ENCODE assay signal across 25 cellular contexts in the genomic region with DNA sequence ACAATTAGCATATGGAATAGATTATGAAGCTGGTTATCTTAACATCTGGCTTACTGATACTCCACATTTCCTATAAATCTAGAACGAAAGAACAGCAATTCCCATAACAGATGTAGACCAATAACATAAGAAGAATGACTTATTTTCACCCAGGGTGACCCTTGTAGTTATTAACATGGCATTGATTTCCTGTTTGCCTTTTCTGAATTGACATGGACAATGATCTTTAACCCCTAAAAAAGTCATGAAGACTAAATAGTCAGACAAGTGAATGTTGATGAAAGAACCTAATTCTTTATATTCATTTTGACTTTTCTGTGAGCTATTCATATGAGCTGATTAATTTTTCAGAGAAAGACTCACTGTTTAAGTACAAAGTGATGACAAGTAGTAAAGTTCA.
DNase-seq lines count a peak whose midpoint lies in the region; ATAC-seq, FAIRE-seq and TF ChIP-seq lines count a peak whose summit lies in the region.
"Had no signal": no experiment of that assay in that cellular context is flagged by ENCODE, and none has a peak within 500 bp of the region (broad histone marks: within the 10 kb centered on the region; RNA-seq: fewer than 3 reads in every experiment).

No MANE protein-coding gene starts in this region.

- TF ChIP-seq RAD21 in liver (IDR thresholded peaks at IDR 0.05) (peak in 1 of 2 donors; percentile 9), HepG2 (CRISPR knock-in tag; IDR thresholded peaks at IDR 0.05) (no peak)

- FAIRE-seq in HepG2 (lab: Jason Lieb, UNC): no peak
- peak; percentile 34 for FAIRE-seq in keratinocyte (lab: Jason Lieb, UNC)
- FAIRE-seq in H54 (lab: Jason Lieb, UNC): no peak
- FAIRE-seq: A549, G401.6, GM12878, GM12892, GM18507 had no signal

- no peak overlapping the region for H3K9ac ChIP-seq in liver (ENCODE audit: low read depth in 1 of 2, low read length in 2 of 2)
- H3K9ac ChIP-seq in HepG2 (ENCODE audit: insufficient read depth, low read depth, low read length): no peak overlapping the region
- H3K9ac ChIP-seq in keratinocyte (ENCODE audit: control insufficient read depth, extremely low read depth, insufficient read depth, low read length): no peak overlapping the region
- H3K9ac ChIP-seq: BLaER1 treated with 17β-estradiol and CSF1 and Interleukin-3, amounts not matched to agents 10 nM and 100 nM had no signal

- H3K27me3 ChIP-seq in liver (ENCODE audit: control insufficient read depth in 4 of 4, insufficient read depth in 4 of 4, low read length in 3 of 4) (no peaks in the 10 kb centered on the region), HepG2 (ENCODE audit: control insufficient read depth in 1 of 2, insufficient read depth in 2 of 2, low read length in 2 of 2) (no peaks in the 10 kb centered on the region), keratinocyte (ENCODE audit: control insufficient read depth, extremely low read depth, insufficient read depth, low read length) (no peaks in the 10 kb centered on the region), gastroesophageal sphincter (no peaks in the 10 kb centered on the region)
- H3K27me3 ChIP-seq: BLaER1 treated with 17β-estradiol and CSF1 and Interleukin-3, amounts not matched to agents 10 nM and 100 nM had no signal

- TF ChIP-seq CTCF in liver (IDR thresholded peaks at IDR 0.05; ENCODE audit: low read depth, low read length, missing input control) (no peak), HepG2 (CRISPR knock-in tag; IDR thresholded peaks at IDR 0.05) (no peak), keratinocyte (optimal IDR thresholded peaks at IDR 0.05 in 1 of 3, IDR thresholded peaks at IDR 0.05 in 1 of 3, conservative IDR thresholded peaks at IDR 0.05 in 1 of 3; ENCODE audit: extremely low read depth in 1 of 3, insufficient read depth in 2 of 3, low read length in 3 of 3) (no peak), neural crest cell (conservative IDR thresholded peaks at IDR 0.05) (no peak), gastroesophageal sphincter (IDR thresholded peaks at IDR 0.05) (no peak)

- no peak overlapping the region for H3K4me2 ChIP-seq in HepG2 (ENCODE audit: low read depth, low read length)
- no peak overlapping the region for H3K4me2 ChIP-seq in keratinocyte (ENCODE audit: control insufficient read depth, extremely low read depth, insufficient read depth, low read depth, low read length)
- H3K4me2 ChIP-seq: A549; BLaER1 treated with 17β-estradiol and CSF1 and Interleukin-3, amounts not matched to agents 10 nM and 100 nM had no signal

- no peaks in the 10 kb centered on the region for H3K27me3 Mint-ChIP-seq in neural crest cell (ENCODE audit: low read depth)

- H4K20me1 ChIP-seq in HepG2 (ENCODE audit: insufficient read depth, low read length) (no peaks in the 10 kb centered on the region), keratinocyte (ENCODE audit: control insufficient read depth, extremely low read depth, insufficient read depth, low read length) (no peaks in the 10 kb centered on the region)
- H4K20me1 ChIP-seq: BLaER1 treated with 17β-estradiol and CSF1 and Interleukin-3, amounts not matched to agents 10 nM and 100 nM had no signal

- peaks cover 28% of the 10 kb centered on the region for H3K4me1 Mint-ChIP-seq in neural crest cell
- H3K4me1 Mint-ChIP-seq: B cell had no signal

- H3K27ac ChIP-seq in liver (ENCODE audit: low read depth in 1 of 2, low read length in 2 of 2) (no peak overlapping the region), HepG2 (ENCODE audit: extremely low read length, insufficient read depth, low read length) (no peak overlapping the region), keratinocyte (ENCODE audit: control insufficient read depth, insufficient read depth, low read length) (no peak overlapping the region), gastroesophageal sphincter (no peak overlapping the region)
- H3K27ac ChIP-seq: 22Rv1; A549; BLaER1 treated with 17β-estradiol and CSF1 and Interleukin-3, amounts not matched to agents 10 nM and 100 nM; C4-2B had no signal

- peaks cover 13% of the 10 kb centered on the region for H3K9me3 Mint-ChIP-seq in neural crest cell
- H3K9me3 Mint-ChIP-seq: CD4-positive, alpha-beta T cell; CD8-positive, alpha-beta T cell had no signal

- H3K9me3 ChIP-seq in liver (ENCODE audit: control insufficient read depth in 4 of 4, low read length in 3 of 4): no peaks in the 10 kb centered on the region
- H3K9me3 ChIP-seq in HepG2 (ENCODE audit: low read length): no peaks in the 10 kb centered on the region
- no peaks in the 10 kb centered on the region for H3K9me3 ChIP-seq in keratinocyte (ENCODE audit: control insufficient read depth, low read depth, low read length)
- H3K9me3 ChIP-seq in gastroesophageal sphincter: no peaks in the 10 kb centered on the region
- H3K9me3 ChIP-seq: A549, Caco-2 had no signal

- peak overlapping the region; percentile 10 for H3K27ac Mint-ChIP-seq in neural crest cell (ENCODE audit: unreplicated experiment)
- H3K27ac Mint-ChIP-seq: B cell; CD4-positive, alpha-beta T cell; CD8-positive, alpha-beta T cell had no signal

- H3K4me1 ChIP-seq in liver (ENCODE audit: control insufficient read depth in 4 of 4, insufficient read depth in 4 of 4, low read length in 3 of 4) (peaks cover 4 to 20% (median 16%) of the 10 kb centered on the region in 4 donors), HepG2 (ENCODE audit: insufficient read depth, low read length) (no peaks in the 10 kb centered on the region), keratinocyte (ENCODE audit: control insufficient read depth, extremely low read depth, insufficient read depth, low read length) (no peaks in the 10 kb centered on the region), gastroesophageal sphincter (peaks cover 0 to 2% (median 0%) of the 10 kb centered on the region in 3 donors)
- H3K4me1 ChIP-seq: A549; BLaER1 treated with 17β-estradiol and CSF1 and Interleukin-3, amounts not matched to agents 10 nM and 100 nM; Caco-2 had no signal

- H3K36me3 ChIP-seq in liver (ENCODE audit: control insufficient read depth in 4 of 4, insufficient read depth in 3 of 4, low read depth in 1 of 4, low read length in 3 of 4) (no peaks in the 10 kb centered on the region), HepG2 (replicated peaks in 1 of 2; ENCODE audit: control insufficient read depth in 1 of 2, insufficient read depth in 2 of 2, low read length in 2 of 2) (no peaks in the 10 kb centered on the region), keratinocyte (ENCODE audit: control insufficient read depth in 2 of 2, extremely low read depth in 1 of 2, insufficient read depth in 2 of 2, low read length in 2 of 2) (no peaks in the 10 kb centered on the region), gastroesophageal sphincter (no peaks in the 10 kb centered on the region)
- H3K36me3 ChIP-seq: BLaER1 treated with 17β-estradiol and CSF1 and Interleukin-3, amounts not matched to agents 10 nM and 100 nM had no signal

- dilution Hi-C loops in keratinocyte (cut with MboI; ENCODE audit: extremely low pct_ligation_motif_present, low sequenced_read_pairs): no loop called here

- 20% methylated on average over 1 of the region's 1 CpG for WGBS in liver
- 3% methylated on average over 1 of the region's 1 CpG for WGBS in HepG2 (ENCODE audit: low lambda C conversion rate)
- WGBS in gastroesophageal sphincter (ENCODE audit: low coverage in 1 of 2), 2 donors: 63 to 75% methylated on average over 1 of the region's 1 CpG

- H3K4me3 Mint-ChIP-seq in neural crest cell: no peak overlapping the region
- H3K4me3 Mint-ChIP-seq: B cell; CD4-positive, alpha-beta T cell; CD8-positive, alpha-beta T cell had no signal

- H3K4me3 ChIP-seq in liver (ENCODE audit: low read depth in 1 of 3, low read length in 3 of 3) (no peak overlapping the region), HepG2 (replicated peaks in 1 of 3; ENCODE audit: insufficient read depth in 1 of 3, low read depth in 2 of 3, low read length in 3 of 3) (no peak overlapping the region), keratinocyte (ENCODE audit: control insufficient read depth in 2 of 3, extremely low read depth in 1 of 3, insufficient read depth in 2 of 3, low read depth in 1 of 3, low read length in 3 of 3) (no peak overlapping the region), gastroesophageal sphincter (no peak overlapping the region)
- H3K4me3 ChIP-seq: A549; BLaER1 treated with 17β-estradiol and CSF1 and Interleukin-3, amounts not matched to agents 10 nM and 100 nM; GM12878 had no signal

- H3K9me1 ChIP-seq in keratinocyte (ENCODE audit: control insufficient read depth, extremely low read depth, insufficient read depth, low read length): no peaks in the 10 kb centered on the region

- TF ChIP-seq EP300 in HepG2 (IDR thresholded peaks at IDR 0.05; ENCODE audit: low read depth in 2 of 2, low read length in 2 of 2) (no peak), HepG2 (CRISPR knock-in tag; IDR thresholded peaks at IDR 0.05; ENCODE audit: borderline replicate concordance) (no peak), gastroesophageal sphincter (IDR thresholded peaks at IDR 0.05) (no peak)

- in situ Hi-C loops in HepG2 (cut with HindIII; ENCODE audit: extremely low pct_ligation_motif_present, low pct_unique_long_range_greater_than_20kb): no loop called here

- intact Hi-C loops in HepG2 (cut with micrococcal nuclease; ENCODE audit: unreplicated experiment): no loop called here

- no peaks in the 10 kb centered on the region for H3K79me2 ChIP-seq in HepG2 (ENCODE audit: insufficient read depth, low read length)
- no peaks in the 10 kb centered on the region for H3K79me2 ChIP-seq in keratinocyte (ENCODE audit: control insufficient read depth, insufficient read depth, low read length)

- peaks cover 3% of the 10 kb centered on the region for H3K36me3 Mint-ChIP-seq in neural crest cell (ENCODE audit: low read depth)
- H3K36me3 Mint-ChIP-seq: CD8-positive, alpha-beta T cell had no signal

- no TSS peak for BruUV-seq in HepG2 (replicated peaks; lab: Mats Ljungman, UMichigan)

- CTCF ChIA-PET in HepG2 (lab: Yijun Ruan, JAX; ENCODE audit: low intra/inter-chr PET ratio, low total read pairs): no interaction called here

- TF ChIP-seq POLR2A in HepG2 (IDR thresholded peaks at IDR 0.05; ENCODE audit: insufficient read depth in 1 of 2, low read depth in 2 of 2, low read length in 2 of 2) (no peak), H54 (IDR thresholded peaks at IDR 0.05; ENCODE audit: low read depth, low read length) (no peak), gastroesophageal sphincter (IDR thresholded peaks at IDR 0.05) (no peak)

- DNase-seq in HepG2 (ENCODE audit: low spot score): no peak
- no peak for DNase-seq in keratinocyte (ENCODE audit: low read depth, low spot score)
- DNase-seq in neural crest cell (ENCODE audit: low read depth, low spot score): no peak
- no peak for DNase-seq in NCI-H748 treated with DMSO at 0.1 percent for 48 hours (lab: John Stamatoyannopoulos, UW)
- DNase-seq in H54 (ENCODE audit: insufficient read length, low spot score): no peak
- DNase-seq: AML-193; Caco-2; Calu3; CD4-positive, alpha-beta T cell; CD8-positive, alpha-beta T cell; DMS 273 treated with DMSO at 0.1 percent for 48 hours; DMS79 treated with DMSO at 0.1 percent for 48 hours; GF-D8 had no signal

- ATAC-seq in HepG2: no peak
- no peak for ATAC-seq in SK-N-SH treated with all-trans-retinoic acid at 6 μM for 48 hours
- no peak for ATAC-seq in gastroesophageal sphincter
- ATAC-seq: A549; CD8-positive, alpha-beta T cell; GM12878 had no signal

- POLR2A ChIA-PET in HepG2 (lab: Yijun Ruan, JAX): no interaction called here

- no peak overlapping the region for H2AFZ ChIP-seq in HepG2 (ENCODE audit: low read length)
- H2AFZ ChIP-seq in keratinocyte (ENCODE audit: control insufficient read depth, low read length): no peak overlapping the region
